Comparison of ENCODE assay signal across 9 cellular contexts in genomic region chr19:16339361-16339725, GRCh38. TPM values are rescaled to one million over a fixed set of nuclear protein-coding genes. Genes with fewer than 3 reads are reported as not detected.
DNase-seq lines count a peak whose midpoint lies in the region; ATAC-seq and TF ChIP-seq lines count a peak whose summit lies in the region.
"Had no signal": no experiment of that assay in that cellular context is flagged by ENCODE, and none has a peak within 500 bp of the region (broad histone marks: within the 10 kb centered on the region; RNA-seq: fewer than 3 reads in every experiment).

No MANE protein-coding gene starts in this region.

- H2AFZ ChIP-seq in IMR-90 (replicated peaks; ENCODE audit: low read length, poor library complexity) (peak overlapping the region; percentile 84), mammary epithelial cell (ENCODE audit: low read depth, low read length) (peak overlapping the region; percentile 57)

- peak overlapping the region; percentile 42 to 92 for H4K8ac ChIP-seq in IMR-90 (ENCODE audit: low read depth in 2 of 2, low read length in 2 of 2)

- peak overlapping the region; percentile 98 for H3K4ac ChIP-seq in IMR-90 (ENCODE audit: low read depth, low read length)

- peak overlapping the region; percentile 84 for H3K4me3 Mint-ChIP-seq in T-helper 1 cell treated with Interleukin-12 subunit alpha and Interleukin-12 subunit beta and Interleukin-4 antibody, amounts not matched to agents 30 μg/mL and 1 μg/mL, for 36 hours
- H3K4me3 Mint-ChIP-seq in osteocyte (ENCODE audit: unreplicated experiment), result no peak overlapping the region
- no peak overlapping the region for H3K4me3 Mint-ChIP-seq in glutamatergic neuron (ENCODE audit: unreplicated experiment)

- H3K27ac Mint-ChIP-seq in T-helper 1 cell treated with Interleukin-12 subunit alpha and Interleukin-12 subunit beta and Interleukin-4 antibody, amounts not matched to agents 30 μg/mL and 1 μg/mL, for 36 hours, result peak overlapping the region; percentile 91
- H3K27ac Mint-ChIP-seq in osteocyte (ENCODE audit: unreplicated experiment) (peak overlapping the region; percentile 72), glutamatergic neuron (ENCODE audit: unreplicated experiment) (no peak overlapping the region)
- H3K27ac Mint-ChIP-seq: progenitor cell of endocrine pancreas had no signal

- H2BK20ac ChIP-seq in IMR-90 (ENCODE audit: low read depth, low read length), result peak overlapping the region; percentile 96

- H2BK120ac ChIP-seq in IMR-90 (ENCODE audit: low read depth, low read length), result peak overlapping the region; percentile 93

- no peaks in the 10 kb centered on the region; a peak in 1 of 4 replicates for H3K79me1 ChIP-seq in IMR-90 (ENCODE audit: low read depth in 1 of 2, low read length in 2 of 2)

- peak overlapping the region; percentile 3; the same call in 1 of the 2 replicates for H3K9ac ChIP-seq in IMR-90 (ENCODE audit: low read depth, low read length)
- no peak overlapping the region for H3K9ac ChIP-seq in mammary epithelial cell (ENCODE audit: insufficient read depth, low read length)

- H2BK15ac ChIP-seq in IMR-90 (ENCODE audit: low read depth, low read length), result peak overlapping the region; percentile 87

- in situ Hi-C loops in IMR-90 (cut with MboI; ENCODE audit: low sequenced_read_pairs) (no loop called here), mammary epithelial cell (cut with MboI; ENCODE audit: low sequenced_read_pairs in 2 of 2) (no loop called here)

- peaks cover 48% of the 10 kb centered on the region for H3K4me1 Mint-ChIP-seq in T-helper 1 cell treated with Interleukin-12 subunit alpha and Interleukin-12 subunit beta and Interleukin-4 antibody, amounts not matched to agents 30 μg/mL and 1 μg/mL, for 36 hours (ENCODE audit: low read depth)
- H3K4me1 Mint-ChIP-seq in osteocyte (ENCODE audit: unreplicated experiment) (peaks cover 43% of the 10 kb centered on the region), glutamatergic neuron (ENCODE audit: low read depth, unreplicated experiment) (no peaks in the 10 kb centered on the region)

- H3K9me3 Mint-ChIP-seq in T-helper 1 cell treated with Interleukin-12 subunit alpha and Interleukin-12 subunit beta and Interleukin-4 antibody, amounts not matched to agents 30 μg/mL and 1 μg/mL, for 36 hours, result no peaks in the 10 kb centered on the region
- H3K9me3 Mint-ChIP-seq in osteocyte (ENCODE audit: unreplicated experiment) (no peaks in the 10 kb centered on the region), glutamatergic neuron (ENCODE audit: unreplicated experiment) (no peaks in the 10 kb centered on the region)

- H3K27me3 Mint-ChIP-seq in T-helper 1 cell treated with Interleukin-12 subunit alpha and Interleukin-12 subunit beta and Interleukin-4 antibody, amounts not matched to agents 30 μg/mL and 1 μg/mL, for 36 hours (ENCODE audit: low read depth), result no peaks in the 10 kb centered on the region
- H3K27me3 Mint-ChIP-seq in osteocyte (ENCODE audit: unreplicated experiment) (no peaks in the 10 kb centered on the region), glutamatergic neuron (ENCODE audit: unreplicated experiment) (peaks cover 7% of the 10 kb centered on the region)

- H3K79me2 ChIP-seq in mammary epithelial cell (ENCODE audit: insufficient read depth, low read length), result no peaks in the 10 kb centered on the region

- H3K4me3 ChIP-seq in IMR-90 (ENCODE audit: insufficient read depth, low read depth, low read length) (no peak overlapping the region), mammary epithelial cell (replicated peaks in 1 of 3; ENCODE audit: insufficient read depth in 1 of 3, low read depth in 2 of 3, low read length in 3 of 3) (no peak overlapping the region)

- H4K20me1 ChIP-seq in IMR-90 (ENCODE audit: insufficient read depth, low read length) (no peaks in the 10 kb centered on the region), mammary epithelial cell (ENCODE audit: insufficient read depth, low read length) (no peaks in the 10 kb centered on the region)

- POLR2A ChIA-PET in IMR-90 (lab: Charles Lee; ENCODE audit: unreplicated experiment), result interaction anchor here (1.1 kb wide), 1 partner anchor 15 kb away, joined by 4 read pairs; the partner anchor contains the start of gene KLF2

- peaks cover 5% of the 10 kb centered on the region for H3K36me3 Mint-ChIP-seq in T-helper 1 cell treated with Interleukin-12 subunit alpha and Interleukin-12 subunit beta and Interleukin-4 antibody, amounts not matched to agents 30 μg/mL and 1 μg/mL, for 36 hours (ENCODE audit: low read depth)
- H3K36me3 Mint-ChIP-seq in osteocyte (ENCODE audit: unreplicated experiment), result no peaks in the 10 kb centered on the region
- H3K36me3 Mint-ChIP-seq in glutamatergic neuron (ENCODE audit: unreplicated experiment), result no peaks in the 10 kb centered on the region

- H3K36me3 ChIP-seq in IMR-90 (ENCODE audit: control insufficient read depth, insufficient read depth, low read length) (no peaks in the 10 kb centered on the region), mammary epithelial cell (ENCODE audit: insufficient read depth, low read length) (no peaks in the 10 kb centered on the region)

- peak overlapping the region; percentile 5 for H2AK9ac ChIP-seq in IMR-90 (replicated peaks; ENCODE audit: low read depth, low read length, poor library complexity)

- TF ChIP-seq CTCF in IMR-90 (conservative IDR thresholded peaks at IDR 0.05; ENCODE audit: low read depth, low read length), result no peak
- no peak for TF ChIP-seq CTCF in mammary epithelial cell (conservative IDR thresholded peaks at IDR 0.05 in 1 of 2, IDR thresholded peaks at IDR 0.05 in 1 of 2; ENCODE audit: extremely low read depth in 1 of 2, insufficient read depth in 1 of 2, low read depth in 1 of 2, low read length in 2 of 2)
- no peak for TF ChIP-seq CTCF in osteocyte (IDR thresholded peaks at IDR 0.05)
- no peak for TF ChIP-seq CTCF in glutamatergic neuron (IDR thresholded peaks at IDR 0.05; ENCODE audit: partially characterized antibody, unreplicated experiment)

- H3K9me1 ChIP-seq in IMR-90 (ENCODE audit: insufficient read depth, low read length), result peaks cover 13% of the 10 kb centered on the region

- dilution Hi-C loops in IMR-90 (cut with HindIII; ENCODE audit: low sequenced_read_pairs, unreplicated experiment) (no loop called here), mammary epithelial cell (cut with HindIII; ENCODE audit: low sequenced_read_pairs) (no loop called here)

- H3K9me3 ChIP-seq in IMR-90 (ENCODE audit: control insufficient read depth, insufficient read depth, low read length) (no peaks in the 10 kb centered on the region), mammary epithelial cell (replicated peaks; ENCODE audit: insufficient read depth, low read length) (no peaks in the 10 kb centered on the region)

- H2BK5ac ChIP-seq in IMR-90 (ENCODE audit: low read depth, low read length, poor library complexity, severe bottlenecking), result peak overlapping the region; percentile 69

- no CpG with 5 or more reads among the region's 6 CpGs for WGBS in IMR-90 (ENCODE audit: extremely low coverage in 2 of 2, insufficient read length in 1 of 2), 2 experiments
- WGBS in mammary epithelial cell (ENCODE audit: low coverage, missing lambda C conversion rate), result 72% methylated on average over 6 of the region's 6 CpGs

- DNase-seq in T-helper 1 cell (no peak), IMR-90 (no peak), mammary epithelial cell (no peak), osteocyte (ENCODE audit: extremely low spot score, unreplicated experiment) (no peak), glutamatergic neuron (no peak)

- intact Hi-C loops in IMR-90 (cut with micrococcal nuclease), result loop anchor here (2.0 kb wide), 1 partner anchor 43 kb away; no protein-coding TSS in a partner anchor
- intact Hi-C loops in mammary epithelial cell (cut with micrococcal nuclease), result no loop called here

- H3K4me2 ChIP-seq in IMR-90 (ENCODE audit: low read depth, low read length), result peak overlapping the region; percentile 23; the same call in 1 of the 2 replicates
- no peak overlapping the region for H3K4me2 ChIP-seq in mammary epithelial cell (ENCODE audit: insufficient read depth, low read depth, low read length)

- peak overlapping the region; percentile 94 for H3K23ac ChIP-seq in IMR-90 (ENCODE audit: low read depth, low read length)

- peaks cover 21% of the 10 kb centered on the region for H3K4me1 ChIP-seq in IMR-90 (ENCODE audit: control insufficient read depth, insufficient read depth, low read length)
- peaks cover 19% of the 10 kb centered on the region for H3K4me1 ChIP-seq in mammary epithelial cell (ENCODE audit: insufficient read depth, low read length)

- peak overlapping the region; percentile 23 for H4K5ac ChIP-seq in IMR-90 (ENCODE audit: low read depth, low read length)

- H3K18ac ChIP-seq in IMR-90 (ENCODE audit: low read depth, low read length), result peak overlapping the region; percentile 22

- TF ChIP-seq RAD21 in IMR-90 (IDR thresholded peaks at IDR 0.05; ENCODE audit: low read length), result no peak

- no TSS peak for BruUV-seq in IMR-90 (replicated peaks; lab: Mats Ljungman, UMichigan)
- no TSS peak for BruUV-seq in mammary epithelial cell (replicated peaks; lab: Mats Ljungman, UMichigan)

- peak overlapping the region; percentile 93 for H4K91ac ChIP-seq in IMR-90 (ENCODE audit: insufficient read depth, low read depth, low read length)

- no peak for TF ChIP-seq POLR2A in IMR-90 (IDR thresholded peaks at IDR 0.05; ENCODE audit: low read depth, low read length)

- no peak for ATAC-seq in IMR-90 (ENCODE audit: low read depth)
- ATAC-seq in HG02840 (IDR thresholded peaks at IDR 0.05; ENCODE audit: low FRiP score, unreplicated experiment), result no peak
- no peak for ATAC-seq in HG03460 (IDR thresholded peaks at IDR 0.05; ENCODE audit: unreplicated experiment)

- peak overlapping the region; percentile 94 for H3K14ac ChIP-seq in IMR-90 (replicated peaks; ENCODE audit: low read depth, low read length)

- peak overlapping the region; percentile 82 for H2AK5ac ChIP-seq in IMR-90 (ENCODE audit: low read depth, low read length)

- peak overlapping the region; percentile 44 for H3K56ac ChIP-seq in IMR-90 (ENCODE audit: extremely low read depth, insufficient read depth, low read length)

- CTCF ChIA-PET in IMR-90 (lab: Yijun Ruan, JAX) (interaction anchor here (0.9 to 1.6 kb wide), 3 partner anchors 11 to 57 kb away, joined by 3 to 7 read pairs (median 4); no protein-coding TSS in a partner anchor), mammary epithelial cell (lab: Charles Lee; ENCODE audit: low non-redundant PET) (no interaction called here)

- H3K27me3 ChIP-seq in IMR-90 (ENCODE audit: control insufficient read depth, insufficient read depth, low read length), result no peaks in the 10 kb centered on the region
- H3K27me3 ChIP-seq in mammary epithelial cell (ENCODE audit: insufficient read depth, low read length), result no peaks in the 10 kb centered on the region

- H3K27ac ChIP-seq in IMR-90 (ENCODE audit: insufficient read depth, low read length) (peak overlapping the region; percentile 33), mammary epithelial cell (ENCODE audit: insufficient read depth, low read depth, low read length) (no peak overlapping the region)

RNA-seq across cellular contexts. Expression of gene KLF2, which starts 14.7 kb away (rescaled TPM):
- total RNA-seq in IMR-90 (2012; rRNA removed), result 1.1 and 3.3 TPM in 2 replicates
- polyA plus RNA-seq in IMR-90 (2012; rRNA removed), result 34.4 and 38.9 TPM in 2 replicates
- 49.1 and 78.5 TPM in 2 replicates for polyA plus RNA-seq in IMR-90 (2012; cell fraction: cytosol; rRNA removed)
- polyA plus RNA-seq in IMR-90 (2012; cell fraction: nucleus; rRNA removed; ENCODE audit: low replicate concordance), result 129 and 171 TPM in 2 replicates
- under 1 TPM in 1 of 2 donors, not detected in 1; 0.99 TPM for total RNA-seq in mammary epithelial cell
- polyA plus RNA-seq in mammary epithelial cell, result 0.15 TPM
- polyA minus RNA-seq in mammary epithelial cell, result not detected
- total RNA-seq in osteocyte, result 41.4 and 55.5 TPM in 2 replicates
- total RNA-seq in glutamatergic neuron (ENCODE audit: unreplicated experiment), result not detected
